In genomic region chr4:120724656-120725055, GRCh38 we compare ENCODE assay signal across 18 cellular contexts.
"Had no signal": no experiment of that assay in that cellular context is flagged by ENCODE, and none has a peak within 500 bp of the region (broad histone marks: within the 10 kb centered on the region; RNA-seq: fewer than 3 reads in every experiment).

No MANE protein-coding gene starts in this region.

- DNase-seq: activated CD4-positive, alpha-beta T cell treated with anti-CD3 and anti-CD28 coated beads, Interleukin-2, amount 50 U/mL, for 1 hour; activated CD4-positive, CD25-positive, alpha-beta regulatory T cell; activated T-cell treated with anti-CD3 and anti-CD28 coated beads for 4 hours; amniotic stem cell; body of pancreas; effector memory CD4-positive, alpha-beta T cell; kidney; pancreas; retina; stimulated activated CD4-positive, alpha-beta T cell treated with anti-CD3 and anti-CD28 coated beads, Interleukin-4, amount 100 ng/mL, for 1 hour; stimulated activated CD8-positive, alpha-beta memory T cell treated with anti-CD3 and anti-CD28 coated beads, Interleukin-4, amount 100 ng/mL, for 48 hours; stimulated activated naive CD8-positive, alpha-beta T cell treated with anti-CD3 and anti-CD28 coated beads, Interleukin-15, Interleukin-2, amounts not matched to agents 100 U/mL and 50 U/mL, for 24 hours; testis had no signal

- H3K4me1 Mint-ChIP-seq: activated naive CD4-positive, alpha-beta T cell treated with anti-CD3 and anti-CD28 coated beads, Interleukin-2, amount 50 U/mL, for 24 hours; central memory CD8-positive, alpha-beta T cell had no signal

- H3K4me3 Mint-ChIP-seq: activated naive CD4-positive, alpha-beta T cell treated with anti-CD3 and anti-CD28 coated beads, Interleukin-2, amount 50 U/mL, for 24 hours; central memory CD8-positive, alpha-beta T cell; neural crest cell had no signal

- H3K27me3 Mint-ChIP-seq: activated naive CD4-positive, alpha-beta T cell treated with anti-CD3 and anti-CD28 coated beads, Interleukin-2, amount 50 U/mL, for 24 hours had no signal

- H3K27ac ChIP-seq: body of pancreas, hepatocyte, pancreas, testis had no signal

- H3K27ac Mint-ChIP-seq: activated naive CD4-positive, alpha-beta T cell treated with anti-CD3 and anti-CD28 coated beads, Interleukin-2, amount 50 U/mL, for 24 hours; activated T-helper 2 cell treated with anti-CD3 and anti-CD28 coated beads, Interferon-gamma antibody, Interleukin-2, Interleukin-4, amounts not matched to agents 10 μg/mL and 5 μg/mL and 100 μg/mL, durations not matched to agents 14 hours and 24 hours and 36 hours had no signal

- ATAC-seq: body of pancreas; stimulated activated naive CD8-positive, alpha-beta T cell treated with anti-CD3 and anti-CD28 coated beads, Interleukin-15, Interleukin-2, amounts not matched to agents 100 U/mL and 50 U/mL, for 24 hours had no signal

- H3K9me3 Mint-ChIP-seq: activated naive CD4-positive, alpha-beta T cell treated with anti-CD3 and anti-CD28 coated beads, Interleukin-2, amount 50 U/mL, for 24 hours; activated T-helper 2 cell treated with anti-CD3 and anti-CD28 coated beads, Interferon-gamma antibody, Interleukin-2, Interleukin-4, amounts not matched to agents 10 μg/mL and 5 μg/mL and 100 μg/mL, durations not matched to agents 14 hours and 24 hours and 36 hours; central memory CD8-positive, alpha-beta T cell; neural crest cell had no signal
